ENCODE assay signal across 12 cellular contexts in genomic region chr9:19424176-19424779, GRCh38. TPM values are rescaled to one million over a fixed set of nuclear protein-coding genes. Genes with fewer than 3 reads are reported as not detected.
A peak's percentile ranks its signal among the peaks of the same experiment; 100 is the strongest.
DNase-seq lines count a peak whose midpoint lies in the region; ATAC-seq and TF ChIP-seq lines count a peak whose summit lies in the region.
"Had no signal": no experiment of that assay in that cellular context is flagged by ENCODE, and none has a peak within 500 bp of the region (broad histone marks: within the 10 kb centered on the region; RNA-seq: fewer than 3 reads in every experiment).

No MANE protein-coding gene starts in this region.

- ATAC-seq in GM19455 (IDR thresholded peaks at IDR 0.05; ENCODE audit: unreplicated experiment) (peak; percentile 79), HG02870 (IDR thresholded peaks at IDR 0.05; ENCODE audit: unreplicated experiment) (peak; percentile 88), WTC11 (peak; percentile 20; the same call in 1 of the 2 replicates)
- ATAC-seq: naive thymus-derived CD4-positive, alpha-beta T cell had no signal

- H3K9me3 ChIP-seq in skeletal muscle tissue (ENCODE audit: control insufficient read depth in 3 of 3, low read length in 3 of 3) = no peaks in the 10 kb centered on the region
- H3K9me3 ChIP-seq: SJCRH30 had no signal

- H3K36me3 Mint-ChIP-seq in WTC11 = peaks cover 21% of the 10 kb centered on the region

- DNase-seq in WTC11 (ENCODE audit: low spot score) (no peak), NCI-H446 (lab: John Stamatoyannopoulos, UW) (no peak), OCI-M1 (lab: John Stamatoyannopoulos, UW) (no peak), NCI-H748 (lab: John Stamatoyannopoulos, UW; ENCODE audit: unreplicated experiment) (no peak)
- DNase-seq: activated naive CD8-positive, alpha-beta T cell treated with anti-CD3 and anti-CD28 coated beads, Interleukin-2, amount 10 ng/mL, durations not matched to agents 7 days and 5 days; DMS53; naive thymus-derived CD4-positive, alpha-beta T cell; SJCRH30; substantia nigra had no signal

- no peak overlapping the region for H3K4me3 ChIP-seq in skeletal muscle tissue (ENCODE audit: low read length in 3 of 3)
- H3K4me3 ChIP-seq: SJCRH30 had no signal

- TF ChIP-seq CTCF in WTC11 (IDR thresholded peaks at IDR 0.05) = no peak

- no peak overlapping the region for H3K4me3 Mint-ChIP-seq in WTC11
- H3K4me3 Mint-ChIP-seq: activated naive CD8-positive, alpha-beta T cell treated with anti-CD3 and anti-CD28 coated beads, Interleukin-2, amount 10 ng/mL, durations not matched to agents 7 days and 5 days; naive thymus-derived CD4-positive, alpha-beta T cell had no signal

- H3K9ac ChIP-seq in skeletal muscle tissue (ENCODE audit: low read depth in 1 of 3, low read length in 3 of 3) = no peak overlapping the region

- H3K4me1 Mint-ChIP-seq in WTC11 = peaks cover 18% of the 10 kb centered on the region
- H3K4me1 Mint-ChIP-seq: activated naive CD8-positive, alpha-beta T cell treated with anti-CD3 and anti-CD28 coated beads, Interleukin-2, amount 10 ng/mL, durations not matched to agents 7 days and 5 days; naive thymus-derived CD4-positive, alpha-beta T cell had no signal

- H3K36me3 ChIP-seq in skeletal muscle tissue (ENCODE audit: control insufficient read depth in 3 of 3, insufficient read depth in 3 of 3, low read length in 3 of 3) = peaks cover 0 to 4% (median 0%) of the 10 kb centered on the region in 3 donors
- H3K36me3 ChIP-seq: SJCRH30 had no signal

- CTCF ChIA-PET in WTC11 (lab: Charles Lee) = interaction anchor here (1.4 to 1.9 kb wide), 3 partner anchors 33 to 40 kb away, joined by 6 to 21 read pairs (median 7); no protein-coding TSS in a partner anchor

- H3K27ac ChIP-seq in skeletal muscle tissue (ENCODE audit: low read depth, low read length) = peak overlapping the region; percentile 13
- H3K27ac ChIP-seq: SJCRH30 had no signal

- POLR2A ChIA-PET in WTC11 (lab: Charles Lee) = no interaction called here

- no peaks in the 10 kb centered on the region for H3K4me1 ChIP-seq in skeletal muscle tissue (ENCODE audit: control insufficient read depth in 3 of 3, insufficient read depth in 3 of 3, low read length in 3 of 3)
- H3K4me1 ChIP-seq: SJCRH30 had no signal

- H3K9me3 Mint-ChIP-seq in WTC11 = no peaks in the 10 kb centered on the region
- H3K9me3 Mint-ChIP-seq: activated naive CD8-positive, alpha-beta T cell treated with anti-CD3 and anti-CD28 coated beads, Interleukin-2, amount 10 ng/mL, durations not matched to agents 7 days and 5 days had no signal

- H3K27ac Mint-ChIP-seq in WTC11 = peak overlapping the region; percentile 32
- H3K27ac Mint-ChIP-seq: activated naive CD8-positive, alpha-beta T cell treated with anti-CD3 and anti-CD28 coated beads, Interleukin-2, amount 10 ng/mL, durations not matched to agents 7 days and 5 days had no signal

- no peaks in the 10 kb centered on the region for H3K27me3 ChIP-seq in skeletal muscle tissue (ENCODE audit: control insufficient read depth in 3 of 3, insufficient read depth in 3 of 3, low read length in 3 of 3)
- H3K27me3 ChIP-seq: SJCRH30 had no signal

- no peaks in the 10 kb centered on the region for H3K27me3 Mint-ChIP-seq in WTC11 (ENCODE audit: low read depth)
- H3K27me3 Mint-ChIP-seq: activated naive CD8-positive, alpha-beta T cell treated with anti-CD3 and anti-CD28 coated beads, Interleukin-2, amount 10 ng/mL, durations not matched to agents 7 days and 5 days; naive thymus-derived CD4-positive, alpha-beta T cell had no signal

TF ChIP-seq in WTC11, 78 proteins besides CTCF, POLR2A, EP300 and RAD21 (continues in another document):
- no peak for TF ChIP-seq ESRRA (CRISPR knock-in tag; IDR thresholded peaks at IDR 0.05; ENCODE audit: borderline replicate concordance)
- no peak for TF ChIP-seq ATF6 (CRISPR knock-in tag; IDR thresholded peaks at IDR 0.05)
- no peak for TF ChIP-seq JAZF1 (CRISPR knock-in tag; IDR thresholded peaks at IDR 0.05)
- no peak for TF ChIP-seq ATF1 (CRISPR knock-in tag; IDR thresholded peaks at IDR 0.05)
- TF ChIP-seq GRHL2 (CRISPR knock-in tag; IDR thresholded peaks at IDR 0.05; ENCODE audit: insufficient replicate concordance, severe bottlenecking) = no peak
- no peak for TF ChIP-seq IRF1 (CRISPR knock-in tag; IDR thresholded peaks at IDR 0.05)
- TF ChIP-seq ZNF512 (CRISPR knock-in tag; IDR thresholded peaks at IDR 0.05; ENCODE audit: borderline replicate concordance) = no peak
- no peak for TF ChIP-seq ATF2 (CRISPR knock-in tag; IDR thresholded peaks at IDR 0.05; ENCODE audit: borderline replicate concordance, low read depth)
- TF ChIP-seq FOXP1 (CRISPR knock-in tag; IDR thresholded peaks at IDR 0.05; ENCODE audit: borderline replicate concordance) = no peak
- no peak for TF ChIP-seq PREB (CRISPR knock-in tag; IDR thresholded peaks at IDR 0.05; ENCODE audit: borderline replicate concordance)

RNA-seq across cellular contexts. Expression of gene ACER2, which starts 15.5 kb away (rescaled TPM):
- 8.1 to 9.5 TPM (median 8.8 TPM) in 3 replicates for total RNA-seq in WTC11 (2021)
- 1.6 TPM for total RNA-seq in skeletal muscle tissue

RNA-seq across cellular contexts. Expression of gene RPS6, which starts 44.2 kb away (rescaled TPM):
- total RNA-seq in WTC11 (2021) (2,281 to 2,651 TPM (median 2,576 TPM) in 3 replicates), skeletal muscle tissue (2,380 TPM)

Comparison
In these comparisons a context has a peak if more than half of its experiments do, and no peak if none do; other contexts are left out.
1. ATAC-seq: peak in every context shown above with its lines; median percentile 88 in HG02870; 79 in GM19455; 20 in WTC11.